8 cellular contexts compared by ENCODE assay signal in genomic region chr3:14125193-14126016, GRCh38. TPM values are rescaled to one million over a fixed set of nuclear protein-coding genes. Genes with fewer than 3 reads are reported as not detected.
DNase-seq lines count a peak whose midpoint lies in the region; ATAC-seq and TF ChIP-seq lines count a peak whose summit lies in the region.

No MANE protein-coding gene starts in this region.

- peak overlapping the region; percentile 73 for H2AFZ ChIP-seq in PC-3 (ENCODE audit: low read length)
- peak overlapping the region; percentile 64 for H2AFZ ChIP-seq in neuron (ENCODE audit: low read depth, low read length)

- H3F3A ChIP-seq in PC-3 (ENCODE audit: low read length, unreplicated experiment), result no peaks in the 10 kb centered on the region

- peak overlapping the region; percentile 78 for H3K4me2 ChIP-seq in PC-3 (ENCODE audit: low read length)

- peak; percentile 86 for DNase-seq in AG04449 (ENCODE audit: low read depth, low spot score)
- DNase-seq in PC-3, result peak; percentile 94
- DNase-seq in activated T-helper 1 cell treated with anti-CD3 and anti-CD28 coated beads, Interleukin-2, amount 50 U/mL, for 16 hours (ENCODE audit: low read depth in 1 of 2, low spot score in 1 of 2), result peak; percentile 35 to 46
- DNase-seq in fibroblast of villous mesenchyme (ENCODE audit: low read depth), result peak; percentile 92
- peak; percentile 60 for DNase-seq in testis

- CTCF ChIA-PET in AG04449 (lab: Yijun Ruan, JAX) (interaction anchor here (0.8 to 2.7 kb wide), 11 partner anchors 9 to 471 kb away, joined by 3 to 18 read pairs (median 5); partner anchors contain the start of gene XPC), PC-3 (lab: Charles Lee) (interaction anchor here (2.2 kb wide), 1 partner anchor 229 kb away, joined by 6 read pairs; no protein-coding TSS in a partner anchor)

- peaks cover 81% of the 10 kb centered on the region for H3K79me2 ChIP-seq in PC-3 (ENCODE audit: low read length)

- ATAC-seq in GM18873 (IDR thresholded peaks at IDR 0.05; ENCODE audit: low FRiP score, unreplicated experiment), result peak; percentile 17
- peak; percentile 32 for ATAC-seq in HG03159 (IDR thresholded peaks at IDR 0.05; ENCODE audit: unreplicated experiment)
- peak; percentile 60 for ATAC-seq in PC-3

- H3K27ac ChIP-seq in PC-3 (ENCODE audit: low read length), result peak overlapping the region; percentile 51
- H3K27ac ChIP-seq in testis, result peak overlapping the region; percentile 84 to 86

- POLR2A ChIA-PET in AG04449 (lab: Yijun Ruan, JAX), result interaction anchor here (0.7 to 2.5 kb wide), 15 partner anchors 9 to 526 kb away, joined by 3 to 33 read pairs (median 7); partner anchors contain the start of genes CCDC174, LSM3 and XPC
- POLR2A ChIA-PET in PC-3 (lab: Charles Lee; ENCODE audit: unreplicated experiment), result interaction anchor here (0.5 to 2.2 kb wide), 8 partner anchors 13 to 642 kb away, joined by 3 to 20 read pairs (median 4); partner anchors contain the start of genes LSM3 and XPC

- H3K4me3 ChIP-seq in AG04449 (ENCODE audit: low read depth, low read length), result peak overlapping the region; percentile 100
- peak overlapping the region; percentile 87 for H3K4me3 ChIP-seq in PC-3 (ENCODE audit: low read length)
- peak overlapping the region; percentile 97 for H3K4me3 ChIP-seq in fibroblast of villous mesenchyme (ENCODE audit: low read depth, low read length)
- peak overlapping the region; percentile 86 for H3K4me3 ChIP-seq in neuron (ENCODE audit: low read length)
- H3K4me3 ChIP-seq in testis, result peak overlapping the region; percentile 69 to 92

- H3K36me3 ChIP-seq in PC-3 (ENCODE audit: low read depth, low read length), result peaks cover 27% of the 10 kb centered on the region
- H3K36me3 ChIP-seq in neuron (ENCODE audit: insufficient read depth, low read length), result peaks cover 26% of the 10 kb centered on the region
- no peaks in the 10 kb centered on the region for H3K36me3 ChIP-seq in testis (ENCODE audit: low read depth, missing control alignments)

- H4K20me1 ChIP-seq in PC-3 (ENCODE audit: low read length), result peaks cover 30% of the 10 kb centered on the region

- H3K27me3 ChIP-seq in PC-3 (ENCODE audit: low read length), result no peaks in the 10 kb centered on the region
- no peaks in the 10 kb centered on the region for H3K27me3 ChIP-seq in neuron (ENCODE audit: insufficient read depth, low read length)
- H3K27me3 ChIP-seq in testis, result no peaks in the 10 kb centered on the region

- WGBS in testis, 2 donors, result 1% methylated on average over 25 to 44 of the region's 44 CpGs

- no peak for TF ChIP-seq POLR2A in testis (IDR thresholded peaks at IDR 0.05)

- TF ChIP-seq CTCF in AG04449 (IDR thresholded peaks at IDR 0.05; ENCODE audit: insufficient read depth, low read length, missing control alignments) (peak; percentile 40), PC-3 (conservative IDR thresholded peaks at IDR 0.05; ENCODE audit: low read depth, low read length) (peak; percentile 17; the same call in 1 of the 2 replicates), fibroblast of villous mesenchyme (IDR thresholded peaks at IDR 0.05; ENCODE audit: insufficient read depth, low read depth, low read length) (peak; percentile 15), testis (IDR thresholded peaks at IDR 0.05) (no peak)

- H3K9me3 ChIP-seq in PC-3 (ENCODE audit: low read length) (no peaks in the 10 kb centered on the region), neuron (ENCODE audit: low read length) (peaks cover 3% of the 10 kb centered on the region), testis (no peaks in the 10 kb centered on the region)

- H3K9me2 ChIP-seq in PC-3 (replicated peaks; ENCODE audit: low read length), result no peaks in the 10 kb centered on the region

- TSS peak; percentile 41 for BruUV-seq in PC-3 (replicated peaks; lab: Mats Ljungman, UMichigan)

- intact Hi-C loops in PC-3 (cut with micrococcal nuclease) (loop anchor here (2.0 to 10.0 kb wide), 2 partner anchors 229 to 471 kb away; no protein-coding TSS in a partner anchor), testis (cut with DNase I; ENCODE audit: low total_unique reads) (loop anchor here (5.0 kb wide), 1 partner anchor 57 kb away; no protein-coding TSS in a partner anchor)

- H3K4me1 ChIP-seq in PC-3 (ENCODE audit: insufficient read depth, low read length) (peaks cover 23% of the 10 kb centered on the region), neuron (ENCODE audit: insufficient read depth, low read length) (peaks cover 21% of the 10 kb centered on the region), testis (peaks cover 26% of the 10 kb centered on the region)

- peak overlapping the region; percentile 94 for H3K9ac ChIP-seq in PC-3 (ENCODE audit: low read length)

RNA-seq across cellular contexts. Expression of gene TMEM43, which starts 0.6 kb away (rescaled TPM):
- total RNA-seq in PC-3 (2014; rRNA removed) (78.6 and 83.1 TPM in 2 replicates), fibroblast of villous mesenchyme (98.9 and 120 TPM in 2 replicates), testis (10 to 100 TPM; 36.5 to 53.0 TPM)
- 43.3 TPM for polyA plus RNA-seq in testis (ENCODE audit: insufficient read depth, low read depth, low replicate concordance)

RNA-seq across cellular contexts. Expression of gene CHCHD4, which starts 0.7 kb away (rescaled TPM):
- 39.5 and 43.3 TPM in 2 replicates for total RNA-seq in PC-3 (2014; rRNA removed)
- 7.4 and 10.8 TPM in 2 replicates for total RNA-seq in fibroblast of villous mesenchyme
- 10 to 100 TPM; 13.3 to 15.7 TPM for total RNA-seq in testis
- 19.1 TPM for polyA plus RNA-seq in testis (ENCODE audit: insufficient read depth, low read depth, low replicate concordance)

RNA-seq across cellular contexts. Expression of gene XPC, which starts 53.0 kb away (rescaled TPM):
- 24.3 and 26.1 TPM in 2 replicates for total RNA-seq in PC-3 (2014; rRNA removed)
- total RNA-seq in fibroblast of villous mesenchyme, result 33.5 and 54.4 TPM in 2 replicates
- 10 to 100 TPM; 48.7 to 54.1 TPM for total RNA-seq in testis
- polyA plus RNA-seq in testis (ENCODE audit: insufficient read depth, low read depth, low replicate concordance), result 25.1 TPM

RNA-seq across cellular contexts. Expression of gene LSM3, which starts 53.2 kb away (rescaled TPM):
- total RNA-seq in PC-3 (2014; rRNA removed) (22.0 and 27.2 TPM in 2 replicates), fibroblast of villous mesenchyme (5.5 and 7.3 TPM in 2 replicates), testis (10 to 100 TPM; 13.6 to 14.9 TPM)
- 21.2 TPM for polyA plus RNA-seq in testis (ENCODE audit: insufficient read depth, low read depth, low replicate concordance)

Comparison
In these comparisons a context has a peak if more than half of its experiments do, and no peak if none do; other contexts are left out.
1. Peak in every context shown above with its lines: DNase-seq, ATAC-seq, H3K4me3 ChIP-seq and H3K27ac ChIP-seq.
2. DNase-seq: peak in every context shown above with its lines; median percentile 94 in PC-3; 92 in fibroblast of villous mesenchyme; 86 in AG04449; 60 in testis; 40 in activated T-helper 1 cell treated with anti-CD3 and anti-CD28 coated beads, Interleukin-2, amount 50 U/mL, for 16 hours.
3. CTCF ChIP-seq: peak in AG04449 (single experiment), PC-3 (single experiment) and fibroblast of villous mesenchyme (single experiment); none in testis (0 of 3).